16 cellular contexts compared by ENCODE assay signal in the genomic region with DNA sequence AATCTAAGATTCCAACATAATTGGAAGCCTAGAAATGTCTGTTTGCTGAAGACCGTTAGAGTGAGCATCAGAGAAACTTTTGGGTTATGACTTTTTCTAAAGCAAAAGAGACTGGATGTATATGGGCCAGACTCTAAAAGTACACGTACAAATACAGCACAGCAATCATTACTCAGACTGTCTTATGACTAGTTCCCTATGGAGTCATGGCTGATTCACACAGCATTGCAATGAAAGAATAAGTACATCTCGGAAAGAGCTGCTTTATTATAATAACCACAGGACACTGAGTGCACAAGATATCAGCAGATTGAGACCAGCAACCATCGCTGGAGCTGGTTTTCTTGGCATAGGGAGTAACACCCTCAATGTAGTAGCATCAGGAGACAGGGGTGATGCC.
DNase-seq lines count a peak whose midpoint lies in the region; ATAC-seq and TF ChIP-seq lines count a peak whose summit lies in the region.
"Had no signal": no experiment of that assay in that cellular context is flagged by ENCODE, and none has a peak within 500 bp of the region (broad histone marks: within the 10 kb centered on the region; RNA-seq: fewer than 3 reads in every experiment).

No MANE protein-coding gene starts in this region.

- DNase-seq in ELR (ENCODE audit: low read depth) (peak; percentile 94), RWPE2 (ENCODE audit: low spot score) (no peak), epithelial cell of prostate (ENCODE audit: low read depth, low spot score) (peak; percentile 51), osteoblast (ENCODE audit: insufficient read length, low spot score, missing footprints) (peak; percentile 21), A673 (ENCODE audit: low spot score) (no peak), T-helper 2 cell (no peak)
- DNase-seq: activated CD4-positive, alpha-beta T cell treated with anti-CD3 and anti-CD28 coated beads, Interleukin-2, amount 50 U/mL, for 1 hour; anterior cingulate cortex; CD4-positive, alpha-beta T cell; effector CD8-positive, alpha-beta T cell; heart right ventricle; NCI-H526; T-helper 17 cell had no signal

- H3K27me3 ChIP-seq in RWPE2 (ENCODE audit: insufficient read depth, poor library complexity, severe bottlenecking) (no peaks in the 10 kb centered on the region), osteoblast (ENCODE audit: insufficient read depth, low read length) (no peaks in the 10 kb centered on the region), A673 (replicated peaks; ENCODE audit: insufficient read depth, low read depth, low read length, poor library complexity) (no peaks in the 10 kb centered on the region)
- H3K27me3 ChIP-seq: heart right ventricle had no signal

- POLR2A ChIA-PET in A673 (lab: Charles Lee; ENCODE audit: low non-redundant PET): no interaction called here

- H3K36me3 ChIP-seq in RWPE2 (ENCODE audit: low read depth): no peaks in the 10 kb centered on the region
- H3K36me3 ChIP-seq in osteoblast (ENCODE audit: insufficient read depth, low read length): no peaks in the 10 kb centered on the region
- no peaks in the 10 kb centered on the region for H3K36me3 ChIP-seq in A673 (ENCODE audit: insufficient read depth, low read length, poor library complexity, severe bottlenecking)
- H3K36me3 ChIP-seq: heart right ventricle had no signal

- CTCF ChIA-PET in A673 (lab: Charles Lee): no interaction called here

- H3K79me2 ChIP-seq in osteoblast (ENCODE audit: insufficient read depth, low read length): no peaks in the 10 kb centered on the region

- H3K9me3 ChIP-seq in RWPE2 (ENCODE audit: severe bottlenecking): no peaks in the 10 kb centered on the region
- no peaks in the 10 kb centered on the region for H3K9me3 ChIP-seq in osteoblast (ENCODE audit: low read depth, low read length)
- no peaks in the 10 kb centered on the region for H3K9me3 ChIP-seq in A673 (ENCODE audit: low read depth, low read length, poor library complexity, severe bottlenecking)

- intact Hi-C loops in A673 (cut with micrococcal nuclease; ENCODE audit: unreplicated experiment): no loop called here

- ATAC-seq in RWPE2 (ENCODE audit: low read depth): peak; percentile 81
- ATAC-seq in GM21528 (IDR thresholded peaks at IDR 0.05; ENCODE audit: low FRiP score, unreplicated experiment): no peak
- ATAC-seq in HG03442 (IDR thresholded peaks at IDR 0.05; ENCODE audit: unreplicated experiment): no peak
- ATAC-seq: heart right ventricle, K562, T-helper 17 cell had no signal

- no peaks in the 10 kb centered on the region for H4K20me1 ChIP-seq in osteoblast (ENCODE audit: insufficient read depth, low read length)

- H2AFZ ChIP-seq in osteoblast (ENCODE audit: low read length): peak overlapping the region; percentile 72

- peak overlapping the region; percentile 23 for H3K4me2 ChIP-seq in osteoblast (ENCODE audit: insufficient read depth, low read length)

- TF ChIP-seq CTCF in RWPE2 (IDR thresholded peaks at IDR 0.05; ENCODE audit: poor library complexity, severe bottlenecking) (no peak), osteoblast (IDR thresholded peaks at IDR 0.05; ENCODE audit: extremely low read depth, low read depth, low read length) (no peak), A673 (conservative IDR thresholded peaks at IDR 0.05; ENCODE audit: low read depth, low read length) (no peak)

- BruUV-seq in A673 (replicated peaks; lab: Mats Ljungman, UMichigan): no TSS peak

- H3K27ac ChIP-seq in RWPE2 (ENCODE audit: poor library complexity, severe bottlenecking) (no peak overlapping the region), epithelial cell of prostate (peak overlapping the region; percentile 52), osteoblast (ENCODE audit: low read depth, low read length) (peak overlapping the region; percentile 70), A673 (ENCODE audit: low read depth, low read length, poor library complexity, severe bottlenecking) (no peak overlapping the region)
- H3K27ac ChIP-seq: heart right ventricle had no signal

- H3K4me1 ChIP-seq in RWPE2 (ENCODE audit: insufficient read depth, poor library complexity, severe bottlenecking) (no peaks in the 10 kb centered on the region), osteoblast (ENCODE audit: insufficient read depth, low read length) (peaks cover 11% of the 10 kb centered on the region), A673 (ENCODE audit: insufficient read depth, low read length, poor library complexity, severe bottlenecking) (no peaks in the 10 kb centered on the region)
- H3K4me1 ChIP-seq: heart right ventricle had no signal

- H3K4me3 ChIP-seq in RWPE2 (ENCODE audit: severe bottlenecking) (no peak overlapping the region), osteoblast (ENCODE audit: insufficient read depth, low read length) (no peak overlapping the region), A673 (ENCODE audit: low read depth, low read length, poor library complexity, severe bottlenecking) (no peak overlapping the region)
- H3K4me3 ChIP-seq: heart right ventricle, K562 had no signal

Comparison
In these comparisons a context has a peak if more than half of its experiments do, and no peak if none do; other contexts are left out.
1. DNase-seq: peak in ELR (single experiment), epithelial cell of prostate (single experiment) and osteoblast (single experiment); none in RWPE2 (single experiment), A673 (single experiment) and T-helper 2 cell (0 of 5).
2. H3K27ac ChIP-seq: peak in epithelial cell of prostate (single experiment) and osteoblast (single experiment); none in RWPE2 (single experiment) and A673 (single experiment).